In genomic region chr7:157407512-157408257, GRCh38 we compare ENCODE assay signal across 20 cellular contexts.
DNase-seq lines count a peak whose midpoint lies in the region; ATAC-seq and TF ChIP-seq lines count a peak whose summit lies in the region.
"Had no signal": no experiment of that assay in that cellular context is flagged by ENCODE, and none has a peak within 500 bp of the region (broad histone marks: within the 10 kb centered on the region; RNA-seq: fewer than 3 reads in every experiment).

No MANE protein-coding gene starts in this region.

- TF ChIP-seq CTCF in WTC11 (IDR thresholded peaks at IDR 0.05) = no peak

- H2BK120ac ChIP-seq in neuronal stem cell (ENCODE audit: low read depth, low read length) = no peak overlapping the region

- no peak overlapping the region for H3K18ac ChIP-seq in neuronal stem cell (ENCODE audit: low read length)

- ATAC-seq in right cardiac atrium (no peak), left ventricle myocardium superior (no peak), WTC11 (no peak), GM18907 (IDR thresholded peaks at IDR 0.05; ENCODE audit: unreplicated experiment) (no peak), HG03280 (IDR thresholded peaks at IDR 0.05; ENCODE audit: unreplicated experiment) (no peak)
- ATAC-seq: A549 had no signal

- peaks cover 14% of the 10 kb centered on the region for H3K79me1 ChIP-seq in neuronal stem cell (ENCODE audit: low read depth, low read length)

- H3K14ac ChIP-seq in neuronal stem cell (ENCODE audit: low read length) = peak overlapping the region; percentile 38

- H2BK15ac ChIP-seq in neuronal stem cell (ENCODE audit: low read length) = no peak overlapping the region

- DNase-seq in right cardiac atrium (peak in 2 of 3 donors; percentile 46 to 49), left ventricle myocardium superior (no peak), WTC11 (ENCODE audit: low spot score) (no peak), neuronal stem cell (ENCODE audit: low spot score) (no peak), NCI-H748 treated with DMSO at 0.1 percent for 48 hours (lab: John Stamatoyannopoulos, UW) (no peak)
- DNase-seq: DMS53, GDM1, KG1, NCI-H1092, NCI-H1436, NCI-H187 treated with DMSO at 0.1 percent for 48 hours, NCI-H2107, NCI-H69, PC-9, RPMI8226 had no signal

- H3K27ac ChIP-seq in right cardiac atrium (ENCODE audit: low read length) = no peak overlapping the region
- no peak overlapping the region for H3K27ac ChIP-seq in neuronal stem cell (replicated peaks; ENCODE audit: low read length)
- H3K27ac ChIP-seq: A549, PC-9 had no signal

- peak overlapping the region; percentile 61 for H2AK5ac ChIP-seq in neuronal stem cell (ENCODE audit: low read depth, low read length)

- no peaks in the 10 kb centered on the region for H3K27me3 Mint-ChIP-seq in WTC11 (ENCODE audit: low read depth)
- H3K27me3 Mint-ChIP-seq: B cell had no signal

- H3K4me3 ChIP-seq in right cardiac atrium (ENCODE audit: low read length) (no peak overlapping the region), neuronal stem cell (ENCODE audit: low read length in 2 of 2) (no peak overlapping the region)
- H3K4me3 ChIP-seq: A549, PC-9 had no signal

- H3K9me3 Mint-ChIP-seq in WTC11 = no peaks in the 10 kb centered on the region

- no peak overlapping the region for H3K4me2 ChIP-seq in neuronal stem cell (ENCODE audit: insufficient read depth, low read length, poor library complexity, severe bottlenecking)
- H3K4me2 ChIP-seq: A549, PC-9 had no signal

- no peak overlapping the region for H4K91ac ChIP-seq in neuronal stem cell (ENCODE audit: low read depth, low read length, poor library complexity)

- peak overlapping the region; percentile 84 for H3K27ac Mint-ChIP-seq in WTC11
- H3K27ac Mint-ChIP-seq: B cell had no signal

- peak overlapping the region; percentile 60 for H3K23ac ChIP-seq in neuronal stem cell (ENCODE audit: low read depth, low read length, poor library complexity)

- no peak overlapping the region for H2BK5ac ChIP-seq in neuronal stem cell (ENCODE audit: low read length)

- H4K8ac ChIP-seq in neuronal stem cell (ENCODE audit: low read depth, low read length) = no peak overlapping the region

- peaks cover 15 to 46% of the 10 kb centered on the region in 2 donors for H3K36me3 ChIP-seq in neuronal stem cell (replicated peaks in 1 of 2; ENCODE audit: control insufficient read depth in 2 of 2, insufficient read depth in 2 of 2, low read length in 2 of 2)

- no peak overlapping the region for H3K4me3 Mint-ChIP-seq in WTC11
- H3K4me3 Mint-ChIP-seq: B cell, CD14-positive monocyte had no signal

- H3K4ac ChIP-seq in neuronal stem cell (ENCODE audit: low read length) = no peak overlapping the region

- WGBS in right cardiac atrium = 86% methylated on average over 30 of the region's 30 CpGs
- WGBS in neuronal stem cell (ENCODE audit: extremely low coverage in 2 of 2, insufficient read length in 2 of 2, insufficient replicate concordance in 1 of 2), 2 donors = no CpG with 5 or more reads among the region's 30 CpGs

- no peak overlapping the region for H2BK12ac ChIP-seq in neuronal stem cell (ENCODE audit: low read length)

- H2AFZ ChIP-seq in neuronal stem cell (ENCODE audit: low read length) = no peak overlapping the region
- H2AFZ ChIP-seq: PC-9 had no signal

- H3K27me3 ChIP-seq in right cardiac atrium (ENCODE audit: control insufficient read depth, insufficient read depth) (no peaks in the 10 kb centered on the region), neuronal stem cell (ENCODE audit: control insufficient read depth in 3 of 3, insufficient read depth in 3 of 3, low read depth in 1 of 3, low read length in 3 of 3) (no peaks in the 10 kb centered on the region)

- H3K4me1 Mint-ChIP-seq in WTC11 = peaks cover 37% of the 10 kb centered on the region
- H3K4me1 Mint-ChIP-seq: B cell had no signal

- POLR2A ChIA-PET in WTC11 (lab: Charles Lee) = no interaction called here

- CTCF ChIA-PET in WTC11 (lab: Charles Lee) = interaction anchor here (1.1 kb wide), 1 partner anchor 67 kb away, joined by 3 read pairs; no protein-coding TSS in a partner anchor

- H3K9ac ChIP-seq in neuronal stem cell (ENCODE audit: low read depth, low read length, poor library complexity) = peak overlapping the region; percentile 24

- intact Hi-C loops in right cardiac atrium (cut with DNase I) (no loop called here), left ventricle myocardium superior (cut with micrococcal nuclease) (no loop called here)

- H3K36me3 Mint-ChIP-seq in WTC11 = peaks cover 41% of the 10 kb centered on the region

- H3K9me3 ChIP-seq in right cardiac atrium (ENCODE audit: control insufficient read depth, low read length) (no peaks in the 10 kb centered on the region), neuronal stem cell (replicated peaks in 1 of 2; ENCODE audit: control insufficient read depth in 2 of 2, insufficient read depth in 1 of 2, low read depth in 1 of 2, low read length in 2 of 2) (peaks cover 0 to 5% of the 10 kb centered on the region in 2 donors)
- H3K9me3 ChIP-seq: A549 had no signal

- H3K4me1 ChIP-seq in right cardiac atrium (ENCODE audit: control insufficient read depth, insufficient read depth, low read length) (peaks cover 7% of the 10 kb centered on the region), neuronal stem cell (ENCODE audit: control insufficient read depth in 2 of 2, insufficient read depth in 1 of 2, low read depth in 1 of 2, low read length in 2 of 2) (peaks cover 0 to 7% of the 10 kb centered on the region in 2 donors)

TF ChIP-seq in WTC11, 78 proteins besides CTCF, POLR2A, EP300 and RAD21:
- no peak for TF ChIP-seq E2F1 (CRISPR knock-in tag; IDR thresholded peaks at IDR 0.05)
- TF ChIP-seq CDX4 (CRISPR knock-in tag; IDR thresholded peaks at IDR 0.05; ENCODE audit: borderline replicate concordance) = no peak
- TF ChIP-seq TEAD4 (CRISPR knock-in tag; IDR thresholded peaks at IDR 0.05) = no peak
- TF ChIP-seq ETV6 (CRISPR knock-in tag; IDR thresholded peaks at IDR 0.05) = no peak

Comparison
In these comparisons a context has a peak if more than half of its experiments do, and no peak if none do; other contexts are left out.
1. DNase-seq: peak in right cardiac atrium (2 of 3); none in left ventricle myocardium superior (single experiment), WTC11 (single experiment), neuronal stem cell (single experiment) and NCI-H748 treated with DMSO at 0.1 percent for 48 hours (single experiment).